8 cellular contexts compared by ENCODE assay signal in genomic region chr6:160992323-160993314, GRCh38. TPM values are rescaled to one million over a fixed set of nuclear protein-coding genes. Genes with fewer than 3 reads are reported as not detected.
DNase-seq lines count a peak whose midpoint lies in the region; ATAC-seq and TF ChIP-seq lines count a peak whose summit lies in the region.

No MANE protein-coding gene starts in this region.

- no peaks in the 10 kb centered on the region for H3K9me3 ChIP-seq in CD8-positive, alpha-beta memory T cell (ENCODE audit: low read length)
- H3K9me3 ChIP-seq in esophagus muscularis mucosa (no peaks in the 10 kb centered on the region), muscle layer of duodenum (ENCODE audit: control insufficient read depth in 1 of 2, low read length in 2 of 2) (no peaks in the 10 kb centered on the region)

- H3K9me3 Mint-ChIP-seq in CD8-positive, alpha-beta memory T cell = peaks cover 0 to 1% (median 0%) of the 10 kb centered on the region in 5 donors

- no peak for TF ChIP-seq POLR2A in esophagus muscularis mucosa (IDR thresholded peaks at IDR 0.05; ENCODE audit: low read depth)

- H3K4me1 ChIP-seq in CD8-positive, alpha-beta memory T cell (ENCODE audit: insufficient read depth, low read length) = peaks cover 16% of the 10 kb centered on the region
- peaks cover 10 to 47% (median 28%) of the 10 kb centered on the region in 4 donors for H3K4me1 ChIP-seq in esophagus muscularis mucosa
- peaks cover 0 to 12% of the 10 kb centered on the region in 2 donors for H3K4me1 ChIP-seq in muscle layer of duodenum (ENCODE audit: control insufficient read depth in 1 of 2, insufficient read depth in 2 of 2, low read length in 2 of 2)
- no peaks in the 10 kb centered on the region for H3K4me1 ChIP-seq in urinary bladder (ENCODE audit: insufficient read depth)

- peak; percentile 4 to 62 (median 33) for DNase-seq in CD8-positive, alpha-beta memory T cell
- DNase-seq in NCI-H510A (lab: John Stamatoyannopoulos, UW) (peak; percentile 43), esophagus muscularis mucosa (ENCODE audit: extremely low spot score) (peak; percentile 91)
- DNase-seq in activated CD4-positive, alpha-beta T cell treated with anti-CD3 and anti-CD28 coated beads, Interleukin-2, amount 50 U/mL, for 48 hours = peak; percentile 19 to 29

- H3K4me3 ChIP-seq in CD8-positive, alpha-beta memory T cell (ENCODE audit: low read length) = peak overlapping the region; percentile 69
- peak overlapping the region; percentile 72 to 99 (median 95) for H3K4me3 ChIP-seq in esophagus muscularis mucosa
- peak overlapping the region; percentile 79 to 99 for H3K4me3 ChIP-seq in muscle layer of duodenum (ENCODE audit: low read depth in 1 of 2, low read length in 2 of 2)
- H3K4me3 ChIP-seq in urinary bladder (ENCODE audit: low read depth, low read length) = peak overlapping the region; percentile 89

- no peak for TF ChIP-seq EP300 in esophagus muscularis mucosa (IDR thresholded peaks at IDR 0.05)

- intact Hi-C loops in esophagus muscularis mucosa (cut with DNase I) = loop anchor here (2.0 kb wide), 1 partner anchor 62 kb away; no protein-coding TSS in a partner anchor

- CTCF ChIA-PET in CD8-positive, alpha-beta memory T cell (lab: Charles Lee) = interaction anchor here (0.9 to 1.8 kb wide), 4 partner anchors 9 to 62 kb away, joined by 3 to 6 read pairs (median 4); no protein-coding TSS in a partner anchor

- peaks cover 0 to 11% (median 3%) of the 10 kb centered on the region in 3 donors for H3K36me3 Mint-ChIP-seq in CD8-positive, alpha-beta memory T cell

- no peaks in the 10 kb centered on the region for H3K36me3 ChIP-seq in CD8-positive, alpha-beta memory T cell (ENCODE audit: insufficient read depth, low read length)
- H3K36me3 ChIP-seq in esophagus muscularis mucosa = no peaks in the 10 kb centered on the region
- H3K36me3 ChIP-seq in muscle layer of duodenum (ENCODE audit: control insufficient read depth in 1 of 2, insufficient read depth in 2 of 2, low read length in 2 of 2) = peaks cover 0 to 9% of the 10 kb centered on the region in 2 donors
- no peaks in the 10 kb centered on the region for H3K36me3 ChIP-seq in urinary bladder (ENCODE audit: insufficient read depth)

- H3K4me1 Mint-ChIP-seq in CD8-positive, alpha-beta memory T cell = peaks cover 44 to 62% (median 56%) of the 10 kb centered on the region in 3 donors

- ATAC-seq in GM18867 (IDR thresholded peaks at IDR 0.05; ENCODE audit: unreplicated experiment) = peak; percentile 35
- ATAC-seq in HG03175 (IDR thresholded peaks at IDR 0.05; ENCODE audit: unreplicated experiment) = peak; percentile 45

- peak overlapping the region; percentile 95 to 99 (median 97) for H3K27ac Mint-ChIP-seq in CD8-positive, alpha-beta memory T cell

- WGBS in esophagus muscularis mucosa = 0% methylated on average over 16 of the region's 19 CpGs
- under 1% methylated on average over 19 of the region's 19 CpGs for WGBS in urinary bladder

- peak; percentile 54 to 59 (median 58) for TF ChIP-seq CTCF in esophagus muscularis mucosa (IDR thresholded peaks at IDR 0.05)

- H3K27ac ChIP-seq in CD8-positive, alpha-beta memory T cell (ENCODE audit: low read depth, low read length) = peak overlapping the region; percentile 71
- H3K27ac ChIP-seq in esophagus muscularis mucosa (replicated peaks in 1 of 4) (peak overlapping the region; percentile 88 to 95 (median 94)), muscle layer of duodenum (ENCODE audit: low read length) (peak overlapping the region; percentile 53), urinary bladder (ENCODE audit: low read depth) (peak overlapping the region; percentile 91)

- POLR2A ChIA-PET in CD8-positive, alpha-beta memory T cell (lab: Charles Lee) = no interaction called here

- no peaks in the 10 kb centered on the region for H3K27me3 ChIP-seq in CD8-positive, alpha-beta memory T cell (ENCODE audit: insufficient read depth, low read length, poor library complexity, severe bottlenecking)
- H3K27me3 ChIP-seq in esophagus muscularis mucosa (no peaks in the 10 kb centered on the region), muscle layer of duodenum (ENCODE audit: low read depth, low read length) (no peaks in the 10 kb centered on the region)

- H3K4me3 Mint-ChIP-seq in CD8-positive, alpha-beta memory T cell = peak overlapping the region; percentile 92 to 100 (median 98)

- peaks cover 0 to 1% of the 10 kb centered on the region in 2 donors for H3K27me3 Mint-ChIP-seq in CD8-positive, alpha-beta memory T cell

RNA-seq across cellular contexts. Expression of gene MAP3K4, which starts 1.1 kb away (rescaled TPM):
- total RNA-seq in CD8-positive, alpha-beta memory T cell = 10 to 100 TPM; 43.5 to 46.2 TPM
- 13.0 TPM for polyA plus RNA-seq in CD8-positive, alpha-beta memory T cell
- total RNA-seq in esophagus muscularis mucosa (10 to 100 TPM; 17.9 to 22.8 (median 21.5) TPM), urinary bladder (74.4 TPM)
- polyA plus RNA-seq in urinary bladder = 12.3 TPM

Comparison
In these comparisons a context has a peak if more than half of its experiments do, and no peak if none do; other contexts are left out.
1. Peak in every context shown above with its lines: DNase-seq, ATAC-seq, H3K4me3 ChIP-seq and H3K27ac ChIP-seq.
2. DNase-seq: peak in every context shown above with its lines; median percentile 91 in esophagus muscularis mucosa; 43 in NCI-H510A; 33 in CD8-positive, alpha-beta memory T cell; 24 in activated CD4-positive, alpha-beta T cell treated with anti-CD3 and anti-CD28 coated beads, Interleukin-2, amount 50 U/mL, for 48 hours.